Comparison of ENCODE assay signal across 1 cellular context in genomic region chr1:1665815-1666251, GRCh38.
TF ChIP-seq lines count a peak whose summit lies in the region.

No MANE protein-coding gene starts in this region.

TF ChIP-seq in GM12878, 131 proteins besides CTCF, POLR2A, EP300 and RAD21:
- TF ChIP-seq, protein P1, sequence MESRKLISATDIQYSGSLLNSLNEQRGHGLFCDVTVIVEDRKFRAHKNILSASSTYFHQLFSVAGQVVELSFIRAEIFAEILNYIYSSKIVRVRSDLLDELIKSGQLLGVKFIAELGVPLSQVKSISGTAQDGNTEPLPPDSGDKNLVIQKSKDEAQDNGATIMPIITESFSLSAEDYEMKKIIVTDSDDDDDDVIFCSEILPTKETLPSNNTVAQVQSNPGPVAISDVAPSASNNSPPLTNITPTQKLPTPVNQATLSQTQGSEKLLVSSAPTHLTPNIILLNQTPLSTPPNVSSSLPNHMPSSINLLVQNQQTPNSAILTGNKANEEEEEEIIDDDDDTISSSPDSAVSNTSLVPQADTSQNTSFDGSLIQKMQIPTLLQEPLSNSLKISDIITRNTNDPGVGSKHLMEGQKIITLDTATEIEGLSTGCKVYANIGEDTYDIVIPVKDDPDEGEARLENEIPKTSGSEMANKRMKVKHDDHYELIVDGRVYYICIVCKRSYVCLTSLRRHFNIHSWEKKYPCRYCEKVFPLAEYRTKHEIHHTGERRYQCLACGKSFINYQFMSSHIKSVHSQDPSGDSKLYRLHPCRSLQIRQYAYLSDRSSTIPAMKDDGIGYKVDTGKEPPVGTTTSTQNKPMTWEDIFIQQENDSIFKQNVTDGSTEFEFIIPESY (IDR thresholded peaks at IDR 0.05), result peak; percentile 52; the same call in 1 of the 2 replicates
- TF ChIP-seq, protein P2, sequence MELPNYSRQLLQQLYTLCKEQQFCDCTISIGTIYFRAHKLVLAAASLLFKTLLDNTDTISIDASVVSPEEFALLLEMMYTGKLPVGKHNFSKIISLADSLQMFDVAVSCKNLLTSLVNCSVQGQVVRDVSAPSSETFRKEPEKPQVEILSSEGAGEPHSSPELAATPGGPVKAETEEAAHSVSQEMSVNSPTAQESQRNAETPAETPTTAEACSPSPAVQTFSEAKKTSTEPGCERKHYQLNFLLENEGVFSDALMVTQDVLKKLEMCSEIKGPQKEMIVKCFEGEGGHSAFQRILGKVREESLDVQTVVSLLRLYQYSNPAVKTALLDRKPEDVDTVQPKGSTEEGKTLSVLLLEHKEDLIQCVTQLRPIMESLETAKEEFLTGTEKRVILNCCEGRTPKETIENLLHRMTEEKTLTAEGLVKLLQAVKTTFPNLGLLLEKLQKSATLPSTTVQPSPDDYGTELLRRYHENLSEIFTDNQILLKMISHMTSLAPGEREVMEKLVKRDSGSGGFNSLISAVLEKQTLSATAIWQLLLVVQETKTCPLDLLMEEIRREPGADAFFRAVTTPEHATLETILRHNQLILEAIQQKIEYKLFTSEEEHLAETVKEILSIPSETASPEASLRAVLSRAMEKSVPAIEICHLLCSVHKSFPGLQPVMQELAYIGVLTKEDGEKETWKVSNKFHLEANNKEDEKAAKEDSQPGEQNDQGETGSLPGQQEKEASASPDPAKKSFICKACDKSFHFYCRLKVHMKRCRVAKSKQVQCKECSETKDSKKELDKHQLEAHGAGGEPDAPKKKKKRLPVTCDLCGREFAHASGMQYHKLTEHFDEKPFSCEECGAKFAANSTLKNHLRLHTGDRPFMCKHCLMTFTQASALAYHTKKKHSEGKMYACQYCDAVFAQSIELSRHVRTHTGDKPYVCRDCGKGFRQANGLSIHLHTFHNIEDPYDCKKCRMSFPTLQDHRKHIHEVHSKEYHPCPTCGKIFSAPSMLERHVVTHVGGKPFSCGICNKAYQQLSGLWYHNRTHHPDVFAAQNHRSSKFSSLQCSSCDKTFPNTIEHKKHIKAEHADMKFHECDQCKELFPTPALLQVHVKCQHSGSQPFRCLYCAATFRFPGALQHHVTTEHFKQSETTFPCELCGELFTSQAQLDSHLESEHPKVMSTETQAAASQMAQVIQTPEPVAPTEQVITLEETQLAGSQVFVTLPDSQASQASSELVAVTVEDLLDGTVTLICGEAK (IDR thresholded peaks at IDR 0.05; ENCODE audit: borderline replicate concordance), result no peak
